ENCODE assay signal across 1 cellular context in genomic region chr5:160008877-160009590, GRCh38.
A peak's percentile ranks its signal among the peaks of the same experiment; 100 is the strongest.
TF ChIP-seq lines count a peak whose summit lies in the region.

TTC1 (plus strand) TSS chr5:160009139; CDS start chr5:160010529, 1,390 bp downstream.

TF ChIP-seq in HepG2, 621 proteins besides CTCF, POLR2A, EP300 and RAD21 (continued from another document and continues in another):
- TF ChIP-seq HMGXB3 (CRISPR knock-in tag; IDR thresholded peaks at IDR 0.05; ENCODE audit: borderline replicate concordance) = peak; percentile 63; the same call in 1 of the 2 replicates
- no peak for TF ChIP-seq ZNF18 (CRISPR knock-in tag; IDR thresholded peaks at IDR 0.05; ENCODE audit: insufficient replicate concordance)
- TF ChIP-seq SNAPC5 (CRISPR knock-in tag; IDR thresholded peaks at IDR 0.05; ENCODE audit: borderline replicate concordance) = no peak
- no peak for TF ChIP-seq HNF1A (IDR thresholded peaks at IDR 0.05; ENCODE audit: low read depth)
- no peak for TF ChIP-seq HNF1A (CRISPR knock-in tag; IDR thresholded peaks at IDR 0.05; ENCODE audit: borderline replicate concordance)
- TF ChIP-seq CHD2 (IDR thresholded peaks at IDR 0.05; ENCODE audit: low read depth, low read length) = no peak
- no peak for TF ChIP-seq ZNF331 (CRISPR knock-in tag; IDR thresholded peaks at IDR 0.05)
- TF ChIP-seq TFE3 (CRISPR knock-in tag; IDR thresholded peaks at IDR 0.05) = peak; percentile 93
- TF ChIP-seq ZNF280D (CRISPR knock-in tag; IDR thresholded peaks at IDR 0.05) = no peak
- TF ChIP-seq HMGA1 (CRISPR knock-in tag; conservative IDR thresholded peaks at IDR 0.05) = no peak
- TF ChIP-seq ZNF407 (CRISPR knock-in tag; IDR thresholded peaks at IDR 0.05; ENCODE audit: not compliant biosample characterization) = no peak
- TF ChIP-seq ZFX (CRISPR knock-in tag; IDR thresholded peaks at IDR 0.05; ENCODE audit: low read depth) = peak; percentile 39; the same call in 1 of the 2 replicates
- TF ChIP-seq ZHX1 (CRISPR knock-in tag; IDR thresholded peaks at IDR 0.05; ENCODE audit: low read depth) = peak; percentile 56; the same call in 1 of the 2 replicates
- no peak for TF ChIP-seq MTF2 (CRISPR knock-in tag; IDR thresholded peaks at IDR 0.05; ENCODE audit: borderline replicate concordance)
- no peak for TF ChIP-seq ZNF703 (CRISPR knock-in tag; IDR thresholded peaks at IDR 0.05; ENCODE audit: borderline replicate concordance)
- peak; percentile 53; the same call in 1 of the 2 replicates for TF ChIP-seq BHLHE40 (IDR thresholded peaks at IDR 0.05; ENCODE audit: low read length)
- peak; percentile 81 for TF ChIP-seq KMT2A (CRISPR knock-in tag; IDR thresholded peaks at IDR 0.05)
- TF ChIP-seq SRSF1 (optimal IDR thresholded peaks at IDR 0.05; ENCODE audit: low read depth, low read length) = no peak
- TF ChIP-seq ARNT (IDR thresholded peaks at IDR 0.05) = no peak
- TF ChIP-seq DR1 (CRISPR knock-in tag; IDR thresholded peaks at IDR 0.05) = no peak
- no peak for TF ChIP-seq RFXANK (CRISPR knock-in tag; IDR thresholded peaks at IDR 0.05)
- no peak for TF ChIP-seq ZFP62 (CRISPR knock-in tag; IDR thresholded peaks at IDR 0.05)
- no peak for TF ChIP-seq NR1H2 (CRISPR knock-in tag; IDR thresholded peaks at IDR 0.05; ENCODE audit: borderline replicate concordance, low read depth)
- no peak for TF ChIP-seq ZNF484 (CRISPR knock-in tag; IDR thresholded peaks at IDR 0.05; ENCODE audit: borderline replicate concordance, low read depth)
- no peak for TF ChIP-seq CBX2 (IDR thresholded peaks at IDR 0.05; ENCODE audit: low read depth, low read length)
- no peak for TF ChIP-seq CBX2 (CRISPR knock-in tag; IDR thresholded peaks at IDR 0.05; ENCODE audit: low read depth)
